1 cellular context compared by ENCODE assay signal in the genomic region with DNA sequence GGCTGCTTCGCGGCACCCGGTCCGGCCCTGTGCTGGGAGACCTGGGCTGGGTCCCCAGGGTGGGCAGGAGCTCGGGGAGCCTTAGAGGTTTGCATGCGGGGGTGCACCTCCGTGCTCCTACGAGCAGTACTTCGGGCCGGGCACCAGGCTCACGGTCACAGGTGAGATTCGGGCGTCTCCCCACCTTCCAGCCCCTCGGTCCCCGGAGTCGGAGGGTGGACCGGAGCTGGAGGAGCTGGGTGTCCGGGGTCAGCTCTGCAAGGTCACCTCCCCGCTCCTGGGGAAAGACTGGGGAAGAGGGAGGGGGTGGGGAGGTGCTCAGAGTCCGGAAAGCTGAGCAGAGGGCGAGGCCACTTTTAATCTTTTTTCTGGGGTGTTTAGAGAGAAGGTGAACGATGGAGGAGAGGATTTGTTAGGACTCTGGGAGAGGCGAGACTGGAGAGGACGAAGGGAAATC.
TF ChIP-seq lines count a peak whose summit lies in the region.

No MANE protein-coding gene starts in this region.

TF ChIP-seq in WTC11, 78 proteins besides CTCF, POLR2A, EP300 and RAD21 (continued from another document):
- TF ChIP-seq ARID4B (CRISPR knock-in tag; IDR thresholded peaks at IDR 0.05; ENCODE audit: borderline replicate concordance) (0 out of 2 replicates have a peak, but pooled peaks have one; percentile 21), CBFB (CRISPR knock-in tag; IDR thresholded peaks at IDR 0.05; ENCODE audit: low read depth) (no peak), FOXP4 (CRISPR knock-in tag; IDR thresholded peaks at IDR 0.05) (no peak), CREB1 (CRISPR knock-in tag; IDR thresholded peaks at IDR 0.05) (no peak), ZNF671 (CRISPR knock-in tag; IDR thresholded peaks at IDR 0.05) (no peak), NR1H2 (CRISPR knock-in tag; IDR thresholded peaks at IDR 0.05) (no peak), ZNF317 (CRISPR knock-in tag; IDR thresholded peaks at IDR 0.05; ENCODE audit: borderline replicate concordance, low read depth) (no peak), NR3C1 (CRISPR knock-in tag; conservative IDR thresholded peaks at IDR 0.05; ENCODE audit: low read depth) (no peak), SOX15 (CRISPR knock-in tag; IDR thresholded peaks at IDR 0.05) (no peak), STAT6 (CRISPR knock-in tag; conservative IDR thresholded peaks at IDR 0.05; ENCODE audit: low read depth) (no peak)
- TF ChIP-seq, protein P1, sequence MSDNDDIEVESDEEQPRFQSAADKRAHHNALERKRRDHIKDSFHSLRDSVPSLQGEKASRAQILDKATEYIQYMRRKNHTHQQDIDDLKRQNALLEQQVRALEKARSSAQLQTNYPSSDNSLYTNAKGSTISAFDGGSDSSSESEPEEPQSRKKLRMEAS (CRISPR knock-in tag; IDR thresholded peaks at IDR 0.05) = peak; percentile 7; the same call in 1 of the 2 replicates
TF ChIP-seq in WTC11: peak in this region for 2.
